Comparison of ENCODE assay signal across 8 cellular contexts in genomic region chr9:129174724-129175514, GRCh38. TPM values are rescaled to one million over a fixed set of nuclear protein-coding genes. Genes with fewer than 3 reads are reported as not detected.
DNase-seq lines count a peak whose midpoint lies in the region; ATAC-seq, FAIRE-seq and TF ChIP-seq lines count a peak whose summit lies in the region.

No MANE protein-coding gene starts in this region.

- H3K9me3 Mint-ChIP-seq in CD4-positive, CD25-positive, alpha-beta regulatory T cell, result no peaks in the 10 kb centered on the region
- H3K9me3 Mint-ChIP-seq in progenitor cell of endocrine pancreas (ENCODE audit: low read depth), result no peaks in the 10 kb centered on the region

- H3K4me1 Mint-ChIP-seq in CD4-positive, CD25-positive, alpha-beta regulatory T cell, result peaks cover 0 to 20% (median 6%) of the 10 kb centered on the region in 4 donors
- H3K4me1 Mint-ChIP-seq in progenitor cell of endocrine pancreas (ENCODE audit: low read depth), result peaks cover 16% of the 10 kb centered on the region

- H3K9ac ChIP-seq in K562 (ENCODE audit: insufficient read depth in 1 of 2, low read depth in 2 of 2, low read length in 2 of 2), result peak overlapping the region; percentile 68 to 92

- peak overlapping the region in 2 of 3 donors; percentile 23 to 71 for H3K27ac Mint-ChIP-seq in CD4-positive, CD25-positive, alpha-beta regulatory T cell
- H3K27ac Mint-ChIP-seq in progenitor cell of endocrine pancreas, result peak overlapping the region; percentile 99

- peaks cover 28% of the 10 kb centered on the region for H3K27me3 Mint-ChIP-seq in CD4-positive, CD25-positive, alpha-beta regulatory T cell
- peaks cover 18% of the 10 kb centered on the region for H3K27me3 Mint-ChIP-seq in progenitor cell of endocrine pancreas

- H4K20me1 ChIP-seq in K562 (replicated peaks; ENCODE audit: control insufficient read depth, insufficient read depth, low read length), result no peaks in the 10 kb centered on the region

- H2AFZ ChIP-seq in K562 (ENCODE audit: low read depth, low read length), result peak overlapping the region; percentile 96

- intact Hi-C loops in K562 (cut with micrococcal nuclease), result loop anchor here (2.0 to 10.0 kb wide), 6 partner anchors 34 to 436 kb away; no protein-coding TSS in a partner anchor

- H3K9me3 ChIP-seq in CD4-positive, CD25-positive, alpha-beta regulatory T cell (ENCODE audit: control insufficient read depth in 2 of 2, low read length in 2 of 2), result no peaks in the 10 kb centered on the region
- H3K9me3 ChIP-seq in HEK293 (ENCODE audit: control insufficient read depth, insufficient read depth, low read depth, low read length) (no peaks in the 10 kb centered on the region), RWPE2 (ENCODE audit: severe bottlenecking) (no peaks in the 10 kb centered on the region), K562 (replicated peaks; ENCODE audit: control insufficient read depth, insufficient read depth, low read depth, low read length) (no peaks in the 10 kb centered on the region)

- H3K36me3 ChIP-seq in CD4-positive, CD25-positive, alpha-beta regulatory T cell (ENCODE audit: control insufficient read depth, insufficient read depth, low read length), result no peaks in the 10 kb centered on the region
- H3K36me3 ChIP-seq in HEK293 (ENCODE audit: control insufficient read depth in 2 of 2, insufficient read depth in 1 of 2, low read length in 2 of 2) (no peaks in the 10 kb centered on the region), RWPE2 (ENCODE audit: low read depth) (no peaks in the 10 kb centered on the region), K562 (ENCODE audit: control insufficient read depth, insufficient read depth, low read length) (no peaks in the 10 kb centered on the region)

- in situ Hi-C loops in K562 (cut with MboI), result loop anchor here (10.0 kb wide), 2 partner anchors 240 to 310 kb away; no protein-coding TSS in a partner anchor

- TF ChIP-seq CTCF in HEK293 (tag by site-specific recombination; IDR thresholded peaks at IDR 0.05) (peak; percentile 80), RWPE2 (IDR thresholded peaks at IDR 0.05; ENCODE audit: poor library complexity, severe bottlenecking) (no peak), K562 (IDR thresholded peaks at IDR 0.05 in 2 of 3, conservative IDR thresholded peaks at IDR 0.05 in 1 of 3; ENCODE audit: insufficient read depth in 2 of 3, low read depth in 1 of 3, low read length in 3 of 3) (peak in 1 of 3 experiments; percentile 22; a peak in 2 of 6 replicates), progenitor cell of endocrine pancreas (IDR thresholded peaks at IDR 0.05; ENCODE audit: unreplicated experiment) (no peak)

- TF ChIP-seq POLR2A in K562 (conservative IDR thresholded peaks at IDR 0.05), result no peak

- H3K4me2 ChIP-seq in K562 (ENCODE audit: insufficient read depth, low read length), result peak overlapping the region; percentile 81

- no peak for TF ChIP-seq EP300 in K562 (IDR thresholded peaks at IDR 0.05; ENCODE audit: low read length)

- POLR2A ChIA-PET in HEK293 (lab: Yijun Ruan, JAX), result interaction anchor here (0.6 to 4.0 kb wide), 24 partner anchors 8 to 889 kb away, joined by 3 to 42 read pairs (median 5); partner anchors contain the start of genes NTMT1 and URM1
- POLR2A ChIA-PET in K562 (lab: Yijun Ruan, JAX), result interaction anchor here (0.7 to 2.2 kb wide), 4 partner anchors 8 to 66 kb away, joined by 3 to 10 read pairs (median 6); no protein-coding TSS in a partner anchor

- peak overlapping the region; percentile 61 for H3K27ac ChIP-seq in CD4-positive, CD25-positive, alpha-beta regulatory T cell (ENCODE audit: insufficient read depth, low read length, poor library complexity, severe bottlenecking)
- H3K27ac ChIP-seq in HEK293 (ENCODE audit: extremely low read depth, low read depth, low read length) (peak overlapping the region; percentile 81), RWPE2 (ENCODE audit: poor library complexity, severe bottlenecking) (peak overlapping the region; percentile 95), K562 (ENCODE audit: extremely low read depth, low read depth, low read length) (peak overlapping the region; percentile 49)

- H3K9me1 ChIP-seq in K562 (ENCODE audit: control insufficient read depth, insufficient read depth, low read length), result no peaks in the 10 kb centered on the region

- peak; percentile 67 for FAIRE-seq in K562 (lab: Jason Lieb, UNC)

- DNase-seq in CD4-positive, CD25-positive, alpha-beta regulatory T cell, result peak in 2 of 3 donors; percentile 21 to 54
- no peak for DNase-seq in RWPE2 (ENCODE audit: low spot score)
- DNase-seq in K562 (ENCODE audit: extremely low read depth in 1 of 4, low spot score in 3 of 4), result peak; percentile 74 to 84 (median 82)
- peak in 42 of 51 donors; percentile 25 to 77 (median 56) for DNase-seq in hypothalamus (lab: John Stamatoyannopoulos, UW)
- DNase-seq in progenitor cell of endocrine pancreas (ENCODE audit: low spot score, unreplicated experiment), result peak; percentile 44

- CTCF ChIA-PET in HEK293 (lab: Yijun Ruan, JAX), result interaction anchor here (0.6 to 8.6 kb wide), 24 partner anchors 9 to 551 kb away, joined by 3 to 104 read pairs (median 6); partner anchors contain the start of gene PTPA
- CTCF ChIA-PET in K562 (lab: Yijun Ruan, JAX; ENCODE audit: low intra/inter-chr PET ratio), result interaction anchor here (1.1 to 2.3 kb wide), 3 partner anchors 35 to 436 kb away, joined by 3 to 17 read pairs (median 6); no protein-coding TSS in a partner anchor

- no TSS peak for BruUV-seq in K562 (replicated peaks; lab: Mats Ljungman, UMichigan)

- H3K36me3 Mint-ChIP-seq in CD4-positive, CD25-positive, alpha-beta regulatory T cell, result no peaks in the 10 kb centered on the region
- H3K36me3 Mint-ChIP-seq in progenitor cell of endocrine pancreas (ENCODE audit: insufficient read depth), result no peaks in the 10 kb centered on the region

- TF ChIP-seq RAD21 in K562 (CRISPR knock-in tag; conservative IDR thresholded peaks at IDR 0.05 in 1 of 2, IDR thresholded peaks at IDR 0.05 in 1 of 2), result no peak; a peak in 2 of 4 replicates

- ATAC-seq in CD4-positive, CD25-positive, alpha-beta regulatory T cell (ENCODE audit: low read depth in 2 of 2), result no peak
- ATAC-seq in RWPE2 (ENCODE audit: low read depth), result peak; percentile 13; the same call in 2 of the 3 replicates
- peak; percentile 46 for ATAC-seq in K562
- no peak for ATAC-seq in GM19351 (IDR thresholded peaks at IDR 0.05; ENCODE audit: unreplicated experiment)
- no peak for ATAC-seq in HG03097 (IDR thresholded peaks at IDR 0.05; ENCODE audit: low FRiP score, unreplicated experiment)

- peaks cover 2% of the 10 kb centered on the region for H3K27me3 ChIP-seq in CD4-positive, CD25-positive, alpha-beta regulatory T cell (ENCODE audit: control insufficient read depth, insufficient read depth, low read length)
- H3K27me3 ChIP-seq in RWPE2 (ENCODE audit: insufficient read depth, poor library complexity, severe bottlenecking) (no peaks in the 10 kb centered on the region), K562 (ENCODE audit: control insufficient read depth in 2 of 2, insufficient read depth in 2 of 2, low read length in 2 of 2) (peaks cover 8 to 19% of the 10 kb centered on the region in 2 experiments; a peak in 4 of 5 replicates)

- H3K4me3 Mint-ChIP-seq in CD4-positive, CD25-positive, alpha-beta regulatory T cell, result peak overlapping the region; percentile 90 to 97 (median 92)
- peak overlapping the region; percentile 91 for H3K4me3 Mint-ChIP-seq in progenitor cell of endocrine pancreas (ENCODE audit: low read depth)

- H3K4me1 ChIP-seq in CD4-positive, CD25-positive, alpha-beta regulatory T cell (ENCODE audit: control insufficient read depth, insufficient read depth, low read length, poor library complexity, severe bottlenecking), result peaks cover 43% of the 10 kb centered on the region
- peaks cover 7% of the 10 kb centered on the region for H3K4me1 ChIP-seq in HEK293 (ENCODE audit: control insufficient read depth, insufficient read depth, low read length)
- H3K4me1 ChIP-seq in RWPE2 (ENCODE audit: insufficient read depth, poor library complexity, severe bottlenecking), result peaks cover 9% of the 10 kb centered on the region
- H3K4me1 ChIP-seq in K562 (replicated peaks in 1 of 2; ENCODE audit: control insufficient read depth in 2 of 2, insufficient read depth in 2 of 2, low read length in 2 of 2), result peaks cover 24 to 64% of the 10 kb centered on the region in 2 experiments; a peak in 4 of 5 replicates

- 36% methylated on average over 17 of the region's 53 CpGs for WGBS in K562 (ENCODE audit: insufficient coverage, low coverage, missing lambda C conversion rate)

- H3K79me2 ChIP-seq in K562 (ENCODE audit: control insufficient read depth, insufficient read depth, low read length), result peaks cover 6% of the 10 kb centered on the region; the same call in 2 of the 3 replicates

- peak overlapping the region; percentile 84 for H3K4me3 ChIP-seq in CD4-positive, CD25-positive, alpha-beta regulatory T cell (ENCODE audit: low read depth, low read length)
- H3K4me3 ChIP-seq in HEK293 (ENCODE audit: low read depth, low read length) (peak overlapping the region; percentile 43), RWPE2 (ENCODE audit: severe bottlenecking) (peak overlapping the region; percentile 71), K562 (peak overlapping the region; percentile 57)

TF ChIP-seq in K562, 482 proteins besides CTCF, POLR2A, EP300 and RAD21 (continues in another document):
- TF ChIP-seq NONO (IDR thresholded peaks at IDR 0.05; ENCODE audit: low read depth in 2 of 2, low read length in 1 of 2) (no peak), SNIP1 (IDR thresholded peaks at IDR 0.05; ENCODE audit: low read depth) (no peak)

RNA-seq across cellular contexts. Expression of gene IER5L, which starts 3.1 kb away (rescaled TPM):
- 2.7 TPM for total RNA-seq in CD4-positive, CD25-positive, alpha-beta regulatory T cell
- not detected for polyA plus RNA-seq in CD4-positive, CD25-positive, alpha-beta regulatory T cell
- total RNA-seq in K562 (2011; cell fraction: chromatin; rRNA removed; ENCODE audit: low replicate concordance), result 0.25 and 1.5 TPM in 2 replicates
- total RNA-seq in K562 (2011; cell fraction: nucleolus; rRNA removed), result 2.9 and 4.7 TPM in 2 replicates
- 1.9 and 2.3 TPM in 2 replicates for total RNA-seq in K562 (2011; cell fraction: nucleoplasm; rRNA removed)
- total RNA-seq in K562 (2014; rRNA removed), result 11.9 and 13.6 TPM in 2 replicates
- 0.19 and 0.22 TPM in 2 replicates for total RNA-seq in K562 (2014; rRNA removed; fragmentation: Illumina TruSeq; extraction: Trizol)
- total RNA-seq in K562 (2015; rRNA removed; fragmentation: Illumina TruSeq; extraction: Trizol), result 0.76 and 1.3 TPM in 2 replicates
- total RNA-seq in K562 (2021), result 4.9 and 5.7 TPM in 2 replicates
- 0.52 and 1.6 TPM in 2 replicates for polyA plus RNA-seq in K562 (2011; rRNA removed)
- 2.4 and 5.6 TPM in 2 replicates for polyA plus RNA-seq in K562 (2011; cell fraction: cytosol; rRNA removed)
- polyA plus RNA-seq in K562 (2011; cell fraction: nucleus; rRNA removed), result 4.3 and 4.5 TPM in 2 replicates
- 1.6 and 2.5 TPM in 2 replicates for polyA plus RNA-seq in K562 (2012)
- polyA plus RNA-seq in K562 (2014; fragmentation: Illumina TruSeq; extraction: Trizol), result 0.25 and 0.29 TPM in 2 replicates
- under 1 TPM; 0.14 to 0.18 TPM for polyA plus RNA-seq in K562 (2014; fragmentation: Nextera tagmentation; extraction: Ambion mirVana)
- 4.0 and 4.7 TPM in 2 replicates for polyA plus RNA-seq in K562 (2014; rRNA removed)
- 0.32 and 0.48 TPM in 2 replicates for polyA minus RNA-seq in K562 (2011; rRNA and poly(A)+ RNA removed)
- polyA minus RNA-seq in K562 (2011; cell fraction: cytosol; rRNA and poly(A)+ RNA removed), result 1.7 and 3.7 TPM in 2 replicates
- 3.2 and 4.7 TPM in 2 replicates for polyA minus RNA-seq in K562 (2011; cell fraction: nucleus; rRNA and poly(A)+ RNA removed)
- 21.8 and 22.6 TPM in 2 replicates for total RNA-seq in progenitor cell of endocrine pancreas

Comparison
In these comparisons a context has a peak if more than half of its experiments do, and no peak if none do; other contexts are left out.
1. ATAC-seq: peak in RWPE2 (single experiment) and K562 (single experiment); none in CD4-positive, CD25-positive, alpha-beta regulatory T cell (0 of 2), GM19351 (single experiment) and HG03097 (single experiment).
2. Peak in every context shown above with its lines, with median percentiles within 50 percentile points of each other: H3K27ac ChIP-seq and H3K4me3 ChIP-seq.